In genomic region chr7:91918356-91918755, GRCh38 we compare ENCODE assay signal across 34 cellular contexts.
"Had no signal": no experiment of that assay in that cellular context is flagged by ENCODE, and none has a peak within 500 bp of the region (broad histone marks: within the 10 kb centered on the region; RNA-seq: fewer than 3 reads in every experiment).

No MANE protein-coding gene starts in this region.

- H3K36me3 Mint-ChIP-seq: activated CD4-positive, alpha-beta memory T cell treated with anti-CD3 and anti-CD28 coated beads for 36 hours; activated naive CD4-positive, alpha-beta T cell treated with anti-CD3 and anti-CD28 coated beads, Interleukin-2, amount 50 U/mL, for 72 hours; activated naive CD8-positive, alpha-beta T cell treated with anti-CD3 and anti-CD28 coated beads for 36 hours had no signal

- H3K27ac Mint-ChIP-seq: activated B cell treated with CpG ODN at 0.5 μM for 24 hours; activated CD4-positive, alpha-beta memory T cell treated with anti-CD3 and anti-CD28 coated beads for 36 hours; activated CD4-positive, alpha-beta T cell treated with anti-CD3 and anti-CD28 coated beads, Interleukin-2, amount 10 ng/mL, durations not matched to agents 7 days and 5 days; activated CD8-positive, alpha-beta T cell treated with anti-CD3 and anti-CD28 coated beads for 36 hours; activated naive CD4-positive, alpha-beta T cell treated with anti-CD3 and anti-CD28 coated beads for 36 hours; activated naive CD4-positive, alpha-beta T cell treated with anti-CD3 and anti-CD28 coated beads, Interleukin-2, amount 50 U/mL, for 72 hours; activated naive CD8-positive, alpha-beta T cell treated with anti-CD3 and anti-CD28 coated beads for 36 hours; activated T-cell treated with anti-CD3 and anti-CD28 coated beads, Interleukin-2, amount 50 U/mL, for 72 hours; activated T-helper 1 cell treated with anti-CD3 and anti-CD28 coated beads, Interleukin-12 subunit alpha, Interleukin-12 subunit beta, Interleukin-2, Interleukin-4 antibody, amounts not matched to agents 30 ng/mL and 10 ng/mL and 1 ng/mL, durations not matched to agents 14 hours and 24 hours and 36 hours; activated T-helper 17 cell treated with anti-CD3 and anti-CD28 coated beads, Interleukin-2, amount 50 U/mL, for 72 hours; T-helper 1 cell treated with Interleukin-12 subunit alpha and Interleukin-12 subunit beta and Interleukin-4 antibody, amounts not matched to agents 30 μg/mL and 1 μg/mL, for 36 hours; T-helper 2 cell treated with Interferon-gamma antibody and Interleukin-4, amounts not matched to agents 5 μg/mL and 100 μg/mL, for 36 hours had no signal

- H3K9me3 Mint-ChIP-seq: activated B cell treated with CpG ODN at 0.5 μM for 24 hours; activated CD4-positive, alpha-beta memory T cell treated with anti-CD3 and anti-CD28 coated beads for 36 hours; activated CD8-positive, alpha-beta T cell treated with anti-CD3 and anti-CD28 coated beads for 36 hours; activated naive CD4-positive, alpha-beta T cell treated with anti-CD3 and anti-CD28 coated beads for 36 hours; activated naive CD4-positive, alpha-beta T cell treated with anti-CD3 and anti-CD28 coated beads, Interleukin-2, amount 50 U/mL, for 72 hours; activated naive CD8-positive, alpha-beta T cell treated with anti-CD3 and anti-CD28 coated beads for 36 hours; activated T-cell treated with anti-CD3 and anti-CD28 coated beads, Interleukin-2, amount 50 U/mL, for 4 hours; activated T-cell treated with anti-CD3 and anti-CD28 coated beads, Interleukin-2, amount 50 U/mL, for 72 hours; activated T-helper 1 cell treated with anti-CD3 and anti-CD28 coated beads, Interleukin-12 subunit alpha, Interleukin-12 subunit beta, Interleukin-2, Interleukin-4 antibody, amounts not matched to agents 30 ng/mL and 10 ng/mL and 1 ng/mL, durations not matched to agents 14 hours and 24 hours and 36 hours; activated T-helper 17 cell treated with anti-CD3 and anti-CD28 coated beads, Interleukin-2, amount 50 U/mL, for 72 hours; T-helper 1 cell treated with Interleukin-12 subunit alpha and Interleukin-12 subunit beta and Interleukin-4 antibody, amounts not matched to agents 30 μg/mL and 1 μg/mL, for 36 hours; T-helper 2 cell treated with Interferon-gamma antibody and Interleukin-4, amounts not matched to agents 5 μg/mL and 100 μg/mL, for 36 hours had no signal

- H3K4me1 ChIP-seq: adrenal gland, body of pancreas, breast epithelium had no signal

- H3K9me3 ChIP-seq: adrenal gland, body of pancreas, breast epithelium had no signal

- DNase-seq: activated B cell treated with CpG ODN at 0.5 μM for 24 hours; activated CD4-positive, alpha-beta memory T cell treated with anti-CD3 and anti-CD28 coated beads for 36 hours; activated CD4-positive, alpha-beta T cell treated with anti-CD3 and anti-CD28 coated beads for 4 hours; activated CD4-positive, alpha-beta T cell treated with anti-CD3 and anti-CD28 coated beads, Interleukin-2, amount 10 ng/mL, durations not matched to agents 7 days and 5 days; activated CD4-positive, CD25-positive, alpha-beta regulatory T cell treated with anti-CD3 and anti-CD28 coated beads, Interleukin-2, amount 50 U/mL, for 72 hours; activated CD8-positive, alpha-beta memory T cell treated with anti-CD3 and anti-CD28 coated beads, Interleukin-2, amount 50 U/mL, for 4 hours; activated CD8-positive, alpha-beta T cell treated with anti-CD3 and anti-CD28 coated beads for 36 hours; activated effector memory CD4-positive, alpha-beta T cell treated with anti-CD3 and anti-CD28 coated beads, Interleukin-2, amount 50 U/mL, for 16 hours; activated gamma-delta T cell treated with Interleukin-2 at 50 U/mL for 16 hours; activated naive CD4-positive, alpha-beta T cell; activated naive CD4-positive, alpha-beta T cell treated with anti-CD3 and anti-CD28 coated beads for 36 hours; activated naive CD4-positive, alpha-beta T cell treated with anti-CD3 and anti-CD28 coated beads, Interleukin-2, amount 50 U/mL, for 16 hours; activated naive CD8-positive, alpha-beta T cell treated with anti-CD3 and anti-CD28 coated beads for 36 hours; activated T-cell treated with anti-CD3 and anti-CD28 coated beads for 4 hours; activated T-cell treated with anti-CD3 and anti-CD28 coated beads, Interleukin-2, amount 50 U/mL, for 1 hour; activated T-cell treated with anti-CD3 and anti-CD28 coated beads, Interleukin-2, amount 50 U/mL, for 4 hours; activated T-cell treated with anti-CD3 and anti-CD28 coated beads, Interleukin-2, amount 50 U/mL, for 72 hours; adrenal gland; amniotic stem cell; aorta; body of pancreas; brain microvascular endothelial cell; central memory CD4-positive, alpha-beta T cell; T-helper 2 cell; T-helper 9 cell had no signal

- H3K4me1 Mint-ChIP-seq: activated B cell treated with CpG ODN at 0.5 μM for 24 hours; activated T-helper 17 cell treated with anti-CD3 and anti-CD28 coated beads, Interleukin-2, amount 50 U/mL, for 72 hours had no signal

- H3K27ac ChIP-seq: adrenal gland, body of pancreas, brain microvascular endothelial cell, breast epithelium, VCaP had no signal

- H3K4me3 Mint-ChIP-seq: activated B cell treated with CpG ODN at 0.5 μM for 24 hours; activated CD4-positive, alpha-beta memory T cell treated with anti-CD3 and anti-CD28 coated beads for 36 hours; activated CD4-positive, alpha-beta T cell treated with anti-CD3 and anti-CD28 coated beads, Interleukin-2, amount 10 ng/mL, durations not matched to agents 7 days and 5 days; activated CD8-positive, alpha-beta T cell treated with anti-CD3 and anti-CD28 coated beads for 36 hours; activated naive CD4-positive, alpha-beta T cell treated with anti-CD3 and anti-CD28 coated beads for 36 hours; activated naive CD8-positive, alpha-beta T cell treated with anti-CD3 and anti-CD28 coated beads for 36 hours; activated T-cell treated with anti-CD3 and anti-CD28 coated beads, Interleukin-2, amount 50 U/mL, for 4 hours; activated T-cell treated with anti-CD3 and anti-CD28 coated beads, Interleukin-2, amount 50 U/mL, for 72 hours; activated T-helper 1 cell treated with anti-CD3 and anti-CD28 coated beads, Interleukin-12 subunit alpha, Interleukin-12 subunit beta, Interleukin-2, Interleukin-4 antibody, amounts not matched to agents 30 ng/mL and 10 ng/mL and 1 ng/mL, durations not matched to agents 14 hours and 24 hours and 36 hours; activated T-helper 17 cell treated with anti-CD3 and anti-CD28 coated beads, Interleukin-2, amount 50 U/mL, for 72 hours; T-helper 1 cell treated with Interleukin-12 subunit alpha and Interleukin-12 subunit beta and Interleukin-4 antibody, amounts not matched to agents 30 μg/mL and 1 μg/mL, for 36 hours; T-helper 2 cell treated with Interferon-gamma antibody and Interleukin-4, amounts not matched to agents 5 μg/mL and 100 μg/mL, for 36 hours had no signal

- H3K27me3 ChIP-seq: adrenal gland, body of pancreas, brain microvascular endothelial cell, breast epithelium had no signal

- FAIRE-seq: astrocyte, TTC549 had no signal

- H3K4me3 ChIP-seq: adrenal gland, body of pancreas, breast epithelium had no signal

- H3K36me3 ChIP-seq: adrenal gland, brain microvascular endothelial cell, breast epithelium had no signal

- ATAC-seq: activated CD8-positive, alpha-beta T cell treated with anti-CD3 and anti-CD28 coated beads for 36 hours; activated naive CD4-positive, alpha-beta T cell treated with anti-CD3 and anti-CD28 coated beads, Interleukin-2, amount 50 U/mL, for 72 hours; activated T-cell treated with anti-CD3 and anti-CD28 coated beads, Interleukin-2, amount 50 U/mL, for 4 hours; activated T-cell treated with anti-CD3 and anti-CD28 coated beads, Interleukin-2, amount 50 U/mL, for 72 hours; activated T-helper 17 cell treated with anti-CD3 and anti-CD28 coated beads, Interleukin-2, amount 50 U/mL, for 72 hours; body of pancreas had no signal
